Comparison of ENCODE assay signal across 8 cellular contexts in genomic region chr11:16605971-16606783, GRCh38.
DNase-seq lines count a peak whose midpoint lies in the region; ATAC-seq and TF ChIP-seq lines count a peak whose summit lies in the region.

No MANE protein-coding gene starts in this region.

- peak overlapping the region; percentile 42 for H3K9ac ChIP-seq in NT2/D1 (ENCODE audit: insufficient read length, low read depth)
- peak overlapping the region; percentile 59 for H3K9ac ChIP-seq in mucosa of stomach (ENCODE audit: low read length)

- ATAC-seq in GM21360 (IDR thresholded peaks at IDR 0.05; ENCODE audit: unreplicated experiment) = peak; percentile 95

- no peaks in the 10 kb centered on the region for H3K36me3 ChIP-seq in NT2/D1 (ENCODE audit: insufficient read depth, insufficient read length, low read length)
- no peaks in the 10 kb centered on the region for H3K36me3 ChIP-seq in mucosa of stomach (ENCODE audit: control insufficient read depth, insufficient read depth, low read length)

- no peaks in the 10 kb centered on the region for H3K9me3 ChIP-seq in NT2/D1 (ENCODE audit: insufficient read depth, low read length)
- no peaks in the 10 kb centered on the region for H3K9me3 ChIP-seq in mucosa of stomach (ENCODE audit: control insufficient read depth, low read length)

- in situ Hi-C loops in Caki2 (cut with HindIII; ENCODE audit: low pct_unique_long_range_greater_than_20kb, low sequenced_read_pairs) = no loop called here

- peak; percentile 58 for TF ChIP-seq POLR2A in erythroblast (IDR thresholded peaks at IDR 0.05; ENCODE audit: low read length)

- H3K4me3 ChIP-seq in NT2/D1 (ENCODE audit: insufficient read length, low read depth) (peak overlapping the region; percentile 56), mucosa of stomach (ENCODE audit: low read length) (peak overlapping the region; percentile 67)

- H3K4me1 ChIP-seq in NT2/D1 (ENCODE audit: insufficient read depth, insufficient read length) (peaks cover 3% of the 10 kb centered on the region), mucosa of stomach (ENCODE audit: control insufficient read depth, insufficient read depth, low read length) (peaks cover 33% of the 10 kb centered on the region)

- H3K27me3 ChIP-seq in NT2/D1 (ENCODE audit: insufficient read depth, insufficient read length) = peaks cover 83% of the 10 kb centered on the region
- peaks cover 84% of the 10 kb centered on the region for H3K27me3 ChIP-seq in mucosa of stomach (ENCODE audit: control insufficient read depth, insufficient read depth, low read length)

- DNase-seq in Caki2 (ENCODE audit: low read depth) (peak; percentile 90), HS-5 (ENCODE audit: low read depth) (peak; percentile 92), NT2/D1 (ENCODE audit: low read depth, low spot score) (peak; percentile 74), activated T-cell treated with anti-CD3 and anti-CD28 coated beads for 4 hours (peak; percentile 79), erythroblast (lab: John Stamatoyannopoulos, UW) (peak; percentile 89 to 94)
- DNase-seq in stimulated activated CD8-positive, alpha-beta memory T cell treated with anti-CD3 and anti-CD28 coated beads, Interleukin-4, amount 100 ng/mL, for 4 hours (ENCODE audit: low read depth in 2 of 2, low spot score in 1 of 2) = peak; percentile 54 to 66

Comparison
In these comparisons a context has a peak if more than half of its experiments do, and no peak if none do; other contexts are left out.
1. Peak in every context shown above with its lines: DNase-seq, ATAC-seq and H3K4me3 ChIP-seq.